Comparison of ENCODE assay signal across 20 cellular contexts in the genomic region with DNA sequence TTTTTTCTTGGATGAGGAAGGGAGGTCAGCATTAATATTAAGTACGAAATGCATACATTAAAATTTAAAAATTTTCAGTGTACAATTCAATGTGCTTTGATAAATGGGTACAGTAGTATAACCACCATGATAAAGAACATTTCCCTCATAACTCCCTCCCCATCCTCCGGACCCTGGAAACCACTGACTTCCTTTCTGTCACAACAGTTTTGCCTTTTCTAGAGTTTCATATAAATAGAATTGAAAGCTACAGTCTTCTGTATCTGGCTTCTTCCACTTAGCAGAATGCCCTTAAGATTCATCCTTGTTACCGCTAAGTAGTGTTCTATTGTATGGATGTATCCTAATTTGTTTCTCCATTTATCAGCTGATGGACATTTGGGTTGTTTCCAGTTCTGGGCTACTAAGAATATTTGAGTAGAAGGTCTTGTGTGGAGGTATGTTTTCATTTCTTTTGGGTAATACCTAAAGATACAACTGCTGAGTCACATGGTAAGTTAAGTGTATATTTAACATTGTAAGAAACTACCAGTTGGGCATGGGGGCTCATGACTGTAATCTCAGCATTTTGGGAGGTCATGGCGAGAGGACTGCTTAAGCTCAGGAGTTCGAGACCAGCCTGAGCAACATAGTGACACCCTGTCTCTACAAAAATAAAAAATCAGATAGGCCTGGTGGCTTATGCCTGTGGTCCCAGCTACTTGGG. TPM values are rescaled to one million over a fixed set of nuclear protein-coding genes. Genes with fewer than 3 reads are reported as not detected.
DNase-seq lines count a peak whose midpoint lies in the region; ATAC-seq and TF ChIP-seq lines count a peak whose summit lies in the region.
"Had no signal": no experiment of that assay in that cellular context is flagged by ENCODE, and none has a peak within 500 bp of the region (broad histone marks: within the 10 kb centered on the region; RNA-seq: fewer than 3 reads in every experiment).

No MANE protein-coding gene starts in this region.

- peaks cover 37% of the 10 kb centered on the region for H3K36me3 Mint-ChIP-seq in activated CD8-positive, alpha-beta memory T cell treated with anti-CD3 and anti-CD28 coated beads, Interleukin-2, amount 10 ng/mL, durations not matched to agents 7 days and 5 days
- peaks cover 16% of the 10 kb centered on the region for H3K36me3 Mint-ChIP-seq in activated T-helper 1 cell treated with anti-CD3 and anti-CD28 coated beads, Interleukin-12 subunit alpha, Interleukin-12 subunit beta, Interleukin-2, Interleukin-4 antibody, amounts not matched to agents 30 ng/mL and 10 ng/mL and 1 ng/mL, durations not matched to agents 14 hours and 24 hours and 36 hours (ENCODE audit: low read depth)
- H3K36me3 Mint-ChIP-seq in osteocyte (ENCODE audit: unreplicated experiment): peaks cover 4% of the 10 kb centered on the region

- H3K9me3 ChIP-seq in KOPT-K1 (ENCODE audit: insufficient read depth, low read length, poor library complexity, severe bottlenecking): peaks cover 11% of the 10 kb centered on the region
- H3K9me3 ChIP-seq in trophoblast cell (ENCODE audit: insufficient read depth, low read depth, low read length): no peaks in the 10 kb centered on the region
- H3K9me3 ChIP-seq: left lung, uterus had no signal

- H2BK12ac ChIP-seq in trophoblast cell (ENCODE audit: low read length): no peak overlapping the region

- H3K18ac ChIP-seq in trophoblast cell (ENCODE audit: low read length): no peak overlapping the region

- H3K4ac ChIP-seq in trophoblast cell (ENCODE audit: low read depth, low read length): peak overlapping the region; percentile 72

- no peak for TF ChIP-seq CTCF in osteocyte (IDR thresholded peaks at IDR 0.05)

- H3K4me2 ChIP-seq in trophoblast cell (ENCODE audit: low read length): no peak overlapping the region
- H3K4me2 ChIP-seq: KMS-11 had no signal

- H2BK120ac ChIP-seq in trophoblast cell (ENCODE audit: insufficient read depth, low read length, poor library complexity): no peak overlapping the region

- H3K27me3 ChIP-seq in trophoblast cell (ENCODE audit: insufficient read depth, low read length): no peaks in the 10 kb centered on the region
- H3K27me3 ChIP-seq: left lung, uterus had no signal

- H3K9me3 Mint-ChIP-seq in activated CD8-positive, alpha-beta memory T cell treated with anti-CD3 and anti-CD28 coated beads, Interleukin-2, amount 10 ng/mL, durations not matched to agents 7 days and 5 days (ENCODE audit: low read depth): no peaks in the 10 kb centered on the region
- H3K9me3 Mint-ChIP-seq in activated T-helper 1 cell treated with anti-CD3 and anti-CD28 coated beads, Interleukin-12 subunit alpha, Interleukin-12 subunit beta, Interleukin-2, Interleukin-4 antibody, amounts not matched to agents 30 ng/mL and 10 ng/mL and 1 ng/mL, durations not matched to agents 14 hours and 24 hours and 36 hours: peaks cover 5% of the 10 kb centered on the region
- H3K9me3 Mint-ChIP-seq in osteocyte (ENCODE audit: unreplicated experiment): no peaks in the 10 kb centered on the region
- H3K9me3 Mint-ChIP-seq: WTC11 had no signal

- no peaks in the 10 kb centered on the region for H3K27me3 Mint-ChIP-seq in activated CD8-positive, alpha-beta memory T cell treated with anti-CD3 and anti-CD28 coated beads, Interleukin-2, amount 10 ng/mL, durations not matched to agents 7 days and 5 days
- H3K27me3 Mint-ChIP-seq in activated T-helper 1 cell treated with anti-CD3 and anti-CD28 coated beads, Interleukin-12 subunit alpha, Interleukin-12 subunit beta, Interleukin-2, Interleukin-4 antibody, amounts not matched to agents 30 ng/mL and 10 ng/mL and 1 ng/mL, durations not matched to agents 14 hours and 24 hours and 36 hours (ENCODE audit: insufficient read depth): no peaks in the 10 kb centered on the region
- no peaks in the 10 kb centered on the region for H3K27me3 Mint-ChIP-seq in osteocyte (ENCODE audit: unreplicated experiment)

- CTCF ChIA-PET in activated CD8-positive, alpha-beta memory T cell treated with anti-CD3 and anti-CD28 coated beads, Interleukin-2, amount 10 ng/mL, durations not matched to agents 7 days and 5 days (lab: Charles Lee): no interaction called here

- H2AK5ac ChIP-seq in trophoblast cell (ENCODE audit: low read length): no peak overlapping the region

- H3K23ac ChIP-seq in trophoblast cell (ENCODE audit: low read length): no peak overlapping the region

- peaks cover 4% of the 10 kb centered on the region for H3K79me2 ChIP-seq in trophoblast cell (ENCODE audit: control insufficient read depth, insufficient read depth, low read length, poor library complexity)

- DNase-seq in activated CD8-positive, alpha-beta memory T cell treated with anti-CD3 and anti-CD28 coated beads, Interleukin-2, amount 10 ng/mL, durations not matched to agents 7 days and 5 days: no peak
- no peak for DNase-seq in activated CD8-positive, alpha-beta memory T cell treated with anti-CD3 and anti-CD28 coated beads, Interleukin-2, amount 50 U/mL, for 4 hours
- DNase-seq in activated T-helper 1 cell treated with anti-CD3 and anti-CD28 coated beads, Interleukin-12 subunit alpha, Interleukin-12 subunit beta, Interleukin-2, Interleukin-4 antibody, amounts not matched to agents 30 ng/mL and 10 ng/mL and 1 ng/mL, durations not matched to agents 14 hours and 24 hours and 36 hours (ENCODE audit: low spot score): no peak
- DNase-seq in trophoblast cell: no peak
- DNase-seq in NCI-H446 treated with DMSO at 0.1 percent for 48 hours (lab: John Stamatoyannopoulos, UW): no peak
- no peak for DNase-seq in osteocyte (ENCODE audit: extremely low spot score, unreplicated experiment)
- DNase-seq in DMS 273 (lab: John Stamatoyannopoulos, UW; ENCODE audit: unreplicated experiment): no peak
- DNase-seq: activated T-cell treated with anti-CD3 and anti-CD28 coated beads for 4 hours; anterior cingulate cortex; DMS 273 treated with DMSO at 0.1 percent for 48 hours; left lung; NCI-H2029; NCI-H526; stimulated activated CD4-positive, alpha-beta T cell treated with anti-CD3 and anti-CD28 coated beads, Interleukin-12 subunit alpha, Interleukin-12 subunit beta, amount 100 ng/mL, for 4 hours; stimulated activated naive CD4-positive, alpha-beta T cell treated with Interleukin-2 at 50 U/mL for 16 hours; uterus had no signal

- H4K91ac ChIP-seq in trophoblast cell (ENCODE audit: low read depth, low read length): no peak overlapping the region

- H2AFZ ChIP-seq in trophoblast cell (ENCODE audit: insufficient read depth, low read length, poor library complexity): no peak overlapping the region

- H4K8ac ChIP-seq in trophoblast cell (ENCODE audit: low read depth, low read length): no peak overlapping the region

- no CpG with 5 or more reads among the region's 5 CpGs for WGBS in trophoblast cell (ENCODE audit: extremely low coverage, insufficient coverage, insufficient read length)

- H3K4me3 Mint-ChIP-seq in activated CD8-positive, alpha-beta memory T cell treated with anti-CD3 and anti-CD28 coated beads, Interleukin-2, amount 10 ng/mL, durations not matched to agents 7 days and 5 days: no peak overlapping the region
- H3K4me3 Mint-ChIP-seq in activated T-helper 1 cell treated with anti-CD3 and anti-CD28 coated beads, Interleukin-12 subunit alpha, Interleukin-12 subunit beta, Interleukin-2, Interleukin-4 antibody, amounts not matched to agents 30 ng/mL and 10 ng/mL and 1 ng/mL, durations not matched to agents 14 hours and 24 hours and 36 hours: no peak overlapping the region
- H3K4me3 Mint-ChIP-seq in osteocyte (ENCODE audit: unreplicated experiment): no peak overlapping the region
- H3K4me3 Mint-ChIP-seq: WTC11 had no signal

- intact Hi-C loops in activated T-helper 1 cell treated with anti-CD3 and anti-CD28 coated beads, Interleukin-12 subunit alpha, Interleukin-12 subunit beta, Interleukin-2, Interleukin-4 antibody, amounts not matched to agents 30 ng/mL and 10 ng/mL and 1 ng/mL, durations not matched to agents 14 hours and 24 hours and 36 hours (cut with micrococcal nuclease): loop anchor here (1.0 kb wide), 1 partner anchor 8 kb away; no protein-coding TSS in a partner anchor

- no peak overlapping the region for H3K4me3 ChIP-seq in trophoblast cell (ENCODE audit: low read depth, low read length)
- H3K4me3 ChIP-seq: left lung, uterus had no signal

- H2BK5ac ChIP-seq in trophoblast cell (ENCODE audit: low read depth, low read length, poor library complexity): no peak overlapping the region

- H3K79me1 ChIP-seq in trophoblast cell (ENCODE audit: low read length): no peaks in the 10 kb centered on the region

- H4K12ac ChIP-seq in trophoblast cell (ENCODE audit: low read depth, low read length): peak overlapping the region; percentile 7

- peak; percentile 36 for ATAC-seq in activated CD8-positive, alpha-beta memory T cell treated with anti-CD3 and anti-CD28 coated beads, Interleukin-2, amount 10 ng/mL, durations not matched to agents 7 days and 5 days
- ATAC-seq: left lung, SK-N-SH treated with all-trans-retinoic acid at 6 μM for 48 hours, WTC11 had no signal

- no peak overlapping the region for H3K14ac ChIP-seq in trophoblast cell (ENCODE audit: low read length)

- peaks cover 26% of the 10 kb centered on the region for H3K4me1 Mint-ChIP-seq in activated CD8-positive, alpha-beta memory T cell treated with anti-CD3 and anti-CD28 coated beads, Interleukin-2, amount 10 ng/mL, durations not matched to agents 7 days and 5 days
- H3K4me1 Mint-ChIP-seq in activated T-helper 1 cell treated with anti-CD3 and anti-CD28 coated beads, Interleukin-12 subunit alpha, Interleukin-12 subunit beta, Interleukin-2, Interleukin-4 antibody, amounts not matched to agents 30 ng/mL and 10 ng/mL and 1 ng/mL, durations not matched to agents 14 hours and 24 hours and 36 hours (ENCODE audit: low read depth): peaks cover 20% of the 10 kb centered on the region
- H3K4me1 Mint-ChIP-seq in osteocyte (ENCODE audit: unreplicated experiment): peaks cover 18% of the 10 kb centered on the region

- no peak overlapping the region for H3K9ac ChIP-seq in trophoblast cell (ENCODE audit: low read length)
- H3K9ac ChIP-seq: KMS-11 had no signal

- no peaks in the 10 kb centered on the region for H3K4me1 ChIP-seq in trophoblast cell (ENCODE audit: control insufficient read depth in 1 of 2, insufficient read depth in 2 of 2, low read length in 2 of 2)
- H3K4me1 ChIP-seq: uterus had no signal

- H3K36me3 ChIP-seq in KOPT-K1 (ENCODE audit: insufficient read depth, low read length): no peaks in the 10 kb centered on the region
- no peaks in the 10 kb centered on the region for H3K36me3 ChIP-seq in trophoblast cell (ENCODE audit: control insufficient read depth in 1 of 2, insufficient read depth in 2 of 2, low read length in 2 of 2)
- H3K36me3 ChIP-seq: left lung, uterus had no signal

- H3K27ac ChIP-seq in KOPT-K1 (ENCODE audit: low read depth, low read length, poor library complexity, severe bottlenecking) (peak overlapping the region; percentile 32), trophoblast cell (ENCODE audit: low read depth, low read length) (no peak overlapping the region)
- H3K27ac ChIP-seq: KMS-11, left lung, uterus had no signal

- H3K27ac Mint-ChIP-seq in activated CD8-positive, alpha-beta memory T cell treated with anti-CD3 and anti-CD28 coated beads, Interleukin-2, amount 10 ng/mL, durations not matched to agents 7 days and 5 days: peak overlapping the region; percentile 59
- peak overlapping the region; percentile 10 for H3K27ac Mint-ChIP-seq in activated T-helper 1 cell treated with anti-CD3 and anti-CD28 coated beads, Interleukin-12 subunit alpha, Interleukin-12 subunit beta, Interleukin-2, Interleukin-4 antibody, amounts not matched to agents 30 ng/mL and 10 ng/mL and 1 ng/mL, durations not matched to agents 14 hours and 24 hours and 36 hours
- no peak overlapping the region for H3K27ac Mint-ChIP-seq in osteocyte (ENCODE audit: unreplicated experiment)
- H3K27ac Mint-ChIP-seq: WTC11 had no signal

RNA-seq across cellular contexts. Expression of gene ABI1, which starts 30.8 kb away (rescaled TPM):
- 10 to 100 TPM; 55.1 to 55.4 TPM for total RNA-seq in activated CD8-positive, alpha-beta memory T cell treated with anti-CD3 and anti-CD28 coated beads, Interleukin-2, amount 10 ng/mL, durations not matched to agents 7 days and 5 days
- total RNA-seq in activated T-helper 1 cell treated with anti-CD3 and anti-CD28 coated beads, Interleukin-12 subunit alpha, Interleukin-12 subunit beta, Interleukin-2, Interleukin-4 antibody, amounts not matched to agents 30 ng/mL and 10 ng/mL and 1 ng/mL, durations not matched to agents 14 hours and 24 hours and 36 hours: 66.6 and 68.0 TPM in 2 replicates
- 59.4 and 60.1 TPM in 2 replicates for polyA plus RNA-seq in trophoblast cell (2013)
- 62.2 and 64.1 TPM in 2 replicates for total RNA-seq in osteocyte
